1 cellular context compared by ENCODE assay signal in genomic region chr15:34336947-34337556, GRCh38.
TF ChIP-seq lines count a peak whose summit lies in the region.

No MANE protein-coding gene starts in this region.

TF ChIP-seq in A549, 52 proteins besides CTCF, POLR2A, EP300 and RAD21 (continued from another document):
- TF ChIP-seq ELK1 (IDR thresholded peaks at IDR 0.05; ENCODE audit: low read depth, low read length) = no peak
- no peak for TF ChIP-seq CBX8 (IDR thresholded peaks at IDR 0.05)
- no peak for TF ChIP-seq BHLHE40 (IDR thresholded peaks at IDR 0.05; ENCODE audit: low read depth, low read length)
- no peak for TF ChIP-seq PHF8 (IDR thresholded peaks at IDR 0.05; ENCODE audit: borderline replicate concordance, low read depth)
- TF ChIP-seq ZNF302 (CRISPR knock-in tag; IDR thresholded peaks at IDR 0.05) = no peak
- no peak for TF ChIP-seq PBX3 (IDR thresholded peaks at IDR 0.05)
- TF ChIP-seq SREBF2 (IDR thresholded peaks at IDR 0.05) = no peak
- no peak for TF ChIP-seq NFE2L2 (conservative IDR thresholded peaks at IDR 0.05; ENCODE audit: low read length)
- no peak for TF ChIP-seq SMC3 (IDR thresholded peaks at IDR 0.05)
- TF ChIP-seq POLR2AphosphoS2 (conservative IDR thresholded peaks at IDR 0.05; ENCODE audit: low read length) = no peak
- TF ChIP-seq HEYL (CRISPR knock-in tag; IDR thresholded peaks at IDR 0.05) = no peak
- no peak for TF ChIP-seq RARB (CRISPR knock-in tag; IDR thresholded peaks at IDR 0.05)
